ENCODE assay signal across 1 cellular context in the genomic region with DNA sequence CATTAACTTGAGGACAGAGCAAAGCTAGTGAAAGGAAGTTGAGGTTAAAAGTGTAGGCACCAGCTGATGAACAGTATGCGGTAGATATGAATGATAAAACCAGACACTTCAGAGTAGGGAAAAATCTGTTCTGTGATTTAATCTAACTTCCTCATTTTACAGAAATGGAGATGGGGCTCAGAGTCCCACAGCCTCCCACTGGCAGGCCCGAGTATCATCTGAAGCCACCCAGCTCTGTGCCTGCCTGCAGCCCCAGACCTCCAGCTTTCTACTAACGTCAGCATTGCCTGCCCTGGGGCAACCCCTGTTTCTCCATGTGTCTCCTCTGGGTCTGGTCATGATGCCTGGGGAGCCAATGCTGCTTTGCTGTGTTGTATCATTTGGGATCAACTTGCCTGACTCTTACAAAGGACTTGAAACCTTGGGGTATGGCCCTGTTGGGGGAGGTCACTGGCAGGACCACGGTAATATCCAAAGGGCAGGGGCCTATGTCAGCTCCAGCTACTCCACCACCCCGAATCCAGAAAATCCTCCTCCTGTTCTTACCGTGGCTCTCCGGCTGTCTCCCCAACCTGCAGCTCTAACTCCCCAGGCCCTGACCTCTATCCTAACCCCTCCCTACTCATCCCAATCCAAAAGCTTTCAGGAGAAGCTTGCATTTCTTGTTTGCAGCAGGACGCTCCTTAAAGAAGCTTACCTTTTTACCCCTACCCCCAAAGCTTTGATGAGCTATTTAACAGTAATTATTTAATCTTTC.
A peak's percentile ranks its signal among the peaks of the same experiment; 100 is the strongest.
TF ChIP-seq lines count a peak whose summit lies in the region.

No MANE protein-coding gene starts in this region.

TF ChIP-seq in K562, 482 proteins besides CTCF, POLR2A, EP300 and RAD21 (continued from another document):
- no peak for TF ChIP-seq E2F4 (CRISPR knock-in tag; IDR thresholded peaks at IDR 0.05; ENCODE audit: low read depth)
- TF ChIP-seq RCOR1 (IDR thresholded peaks at IDR 0.05; ENCODE audit: borderline replicate concordance in 1 of 2, low read depth in 2 of 2, low read length in 2 of 2) = peak in 1 of 2 experiments; percentile 61; a peak in 2 of 4 replicates
- no peak for TF ChIP-seq GABPB2 (CRISPR knock-in tag; conservative IDR thresholded peaks at IDR 0.05)
- TF ChIP-seq ZBTB1 (CRISPR knock-in tag; IDR thresholded peaks at IDR 0.05; ENCODE audit: borderline replicate concordance, low read depth) = no peak
- TF ChIP-seq HNRNPUL1 (IDR thresholded peaks at IDR 0.05; ENCODE audit: low read length) = no peak
- TF ChIP-seq CGGBP1 (CRISPR knock-in tag; IDR thresholded peaks at IDR 0.05) = no peak
- TF ChIP-seq KAT8 (IDR thresholded peaks at IDR 0.05; ENCODE audit: low read depth) = no peak
- TF ChIP-seq, protein P1, sequence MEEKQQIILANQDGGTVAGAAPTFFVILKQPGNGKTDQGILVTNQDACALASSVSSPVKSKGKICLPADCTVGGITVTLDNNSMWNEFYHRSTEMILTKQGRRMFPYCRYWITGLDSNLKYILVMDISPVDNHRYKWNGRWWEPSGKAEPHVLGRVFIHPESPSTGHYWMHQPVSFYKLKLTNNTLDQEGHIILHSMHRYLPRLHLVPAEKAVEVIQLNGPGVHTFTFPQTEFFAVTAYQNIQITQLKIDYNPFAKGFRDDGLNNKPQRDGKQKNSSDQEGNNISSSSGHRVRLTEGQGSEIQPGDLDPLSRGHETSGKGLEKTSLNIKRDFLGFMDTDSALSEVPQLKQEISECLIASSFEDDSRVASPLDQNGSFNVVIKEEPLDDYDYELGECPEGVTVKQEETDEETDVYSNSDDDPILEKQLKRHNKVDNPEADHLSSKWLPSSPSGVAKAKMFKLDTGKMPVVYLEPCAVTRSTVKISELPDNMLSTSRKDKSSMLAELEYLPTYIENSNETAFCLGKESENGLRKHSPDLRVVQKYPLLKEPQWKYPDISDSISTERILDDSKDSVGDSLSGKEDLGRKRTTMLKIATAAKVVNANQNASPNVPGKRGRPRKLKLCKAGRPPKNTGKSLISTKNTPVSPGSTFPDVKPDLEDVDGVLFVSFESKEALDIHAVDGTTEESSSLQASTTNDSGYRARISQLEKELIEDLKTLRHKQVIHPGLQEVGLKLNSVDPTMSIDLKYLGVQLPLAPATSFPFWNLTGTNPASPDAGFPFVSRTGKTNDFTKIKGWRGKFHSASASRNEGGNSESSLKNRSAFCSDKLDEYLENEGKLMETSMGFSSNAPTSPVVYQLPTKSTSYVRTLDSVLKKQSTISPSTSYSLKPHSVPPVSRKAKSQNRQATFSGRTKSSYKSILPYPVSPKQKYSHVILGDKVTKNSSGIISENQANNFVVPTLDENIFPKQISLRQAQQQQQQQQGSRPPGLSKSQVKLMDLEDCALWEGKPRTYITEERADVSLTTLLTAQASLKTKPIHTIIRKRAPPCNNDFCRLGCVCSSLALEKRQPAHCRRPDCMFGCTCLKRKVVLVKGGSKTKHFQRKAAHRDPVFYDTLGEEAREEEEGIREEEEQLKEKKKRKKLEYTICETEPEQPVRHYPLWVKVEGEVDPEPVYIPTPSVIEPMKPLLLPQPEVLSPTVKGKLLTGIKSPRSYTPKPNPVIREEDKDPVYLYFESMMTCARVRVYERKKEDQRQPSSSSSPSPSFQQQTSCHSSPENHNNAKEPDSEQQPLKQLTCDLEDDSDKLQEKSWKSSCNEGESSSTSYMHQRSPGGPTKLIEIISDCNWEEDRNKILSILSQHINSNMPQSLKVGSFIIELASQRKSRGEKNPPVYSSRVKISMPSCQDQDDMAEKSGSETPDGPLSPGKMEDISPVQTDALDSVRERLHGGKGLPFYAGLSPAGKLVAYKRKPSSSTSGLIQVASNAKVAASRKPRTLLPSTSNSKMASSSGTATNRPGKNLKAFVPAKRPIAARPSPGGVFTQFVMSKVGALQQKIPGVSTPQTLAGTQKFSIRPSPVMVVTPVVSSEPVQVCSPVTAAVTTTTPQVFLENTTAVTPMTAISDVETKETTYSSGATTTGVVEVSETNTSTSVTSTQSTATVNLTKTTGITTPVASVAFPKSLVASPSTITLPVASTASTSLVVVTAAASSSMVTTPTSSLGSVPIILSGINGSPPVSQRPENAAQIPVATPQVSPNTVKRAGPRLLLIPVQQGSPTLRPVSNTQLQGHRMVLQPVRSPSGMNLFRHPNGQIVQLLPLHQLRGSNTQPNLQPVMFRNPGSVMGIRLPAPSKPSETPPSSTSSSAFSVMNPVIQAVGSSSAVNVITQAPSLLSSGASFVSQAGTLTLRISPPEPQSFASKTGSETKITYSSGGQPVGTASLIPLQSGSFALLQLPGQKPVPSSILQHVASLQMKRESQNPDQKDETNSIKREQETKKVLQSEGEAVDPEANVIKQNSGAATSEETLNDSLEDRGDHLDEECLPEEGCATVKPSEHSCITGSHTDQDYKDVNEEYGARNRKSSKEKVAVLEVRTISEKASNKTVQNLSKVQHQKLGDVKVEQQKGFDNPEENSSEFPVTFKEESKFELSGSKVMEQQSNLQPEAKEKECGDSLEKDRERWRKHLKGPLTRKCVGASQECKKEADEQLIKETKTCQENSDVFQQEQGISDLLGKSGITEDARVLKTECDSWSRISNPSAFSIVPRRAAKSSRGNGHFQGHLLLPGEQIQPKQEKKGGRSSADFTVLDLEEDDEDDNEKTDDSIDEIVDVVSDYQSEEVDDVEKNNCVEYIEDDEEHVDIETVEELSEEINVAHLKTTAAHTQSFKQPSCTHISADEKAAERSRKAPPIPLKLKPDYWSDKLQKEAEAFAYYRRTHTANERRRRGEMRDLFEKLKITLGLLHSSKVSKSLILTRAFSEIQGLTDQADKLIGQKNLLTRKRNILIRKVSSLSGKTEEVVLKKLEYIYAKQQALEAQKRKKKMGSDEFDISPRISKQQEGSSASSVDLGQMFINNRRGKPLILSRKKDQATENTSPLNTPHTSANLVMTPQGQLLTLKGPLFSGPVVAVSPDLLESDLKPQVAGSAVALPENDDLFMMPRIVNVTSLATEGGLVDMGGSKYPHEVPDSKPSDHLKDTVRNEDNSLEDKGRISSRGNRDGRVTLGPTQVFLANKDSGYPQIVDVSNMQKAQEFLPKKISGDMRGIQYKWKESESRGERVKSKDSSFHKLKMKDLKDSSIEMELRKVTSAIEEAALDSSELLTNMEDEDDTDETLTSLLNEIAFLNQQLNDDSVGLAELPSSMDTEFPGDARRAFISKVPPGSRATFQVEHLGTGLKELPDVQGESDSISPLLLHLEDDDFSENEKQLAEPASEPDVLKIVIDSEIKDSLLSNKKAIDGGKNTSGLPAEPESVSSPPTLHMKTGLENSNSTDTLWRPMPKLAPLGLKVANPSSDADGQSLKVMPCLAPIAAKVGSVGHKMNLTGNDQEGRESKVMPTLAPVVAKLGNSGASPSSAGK (IDR thresholded peaks at IDR 0.05) = no peak
- TF ChIP-seq HCFC1 (IDR thresholded peaks at IDR 0.05; ENCODE audit: low read depth, low read length) = no peak
- TF ChIP-seq PML (IDR thresholded peaks at IDR 0.05; ENCODE audit: low read length) = no peak
- TF ChIP-seq ZNF23 (CRISPR knock-in tag; IDR thresholded peaks at IDR 0.05) = no peak
- no peak for TF ChIP-seq MAFG (tag; conservative IDR thresholded peaks at IDR 0.05)
- no peak for TF ChIP-seq BRD9 (IDR thresholded peaks at IDR 0.05; ENCODE audit: low read depth, partially characterized antibody)
- no peak for TF ChIP-seq NCOA2 (IDR thresholded peaks at IDR 0.05; ENCODE audit: partially characterized antibody in 2 of 2)
- no peak for TF ChIP-seq ZNF121 (CRISPR knock-in tag; conservative IDR thresholded peaks at IDR 0.05)
- 0 out of 2 replicates have a peak, but pooled peaks have one; percentile 16 for TF ChIP-seq HES1 (IDR thresholded peaks at IDR 0.05; ENCODE audit: low read depth)
- TF ChIP-seq NFIC (IDR thresholded peaks at IDR 0.05) = no peak
- TF ChIP-seq DNMT1 (IDR thresholded peaks at IDR 0.05) = no peak
TF ChIP-seq in K562: peak in this region for 3.
